ENCODE assay signal across 8 cellular contexts in genomic region chr12:4538207-4539160, GRCh38. TPM values are rescaled to one million over a fixed set of nuclear protein-coding genes. Genes with fewer than 3 reads are reported as not detected.
DNase-seq lines count a peak whose midpoint lies in the region; ATAC-seq and TF ChIP-seq lines count a peak whose summit lies in the region.

Gene RAD51AP1, plus strand, starts transcription at chr12:4538890. Its CDS starts 50 bp downstream, at chr12:4538940.

- peak within 1 kb of the TSS; percentile 89 for H3K9ac ChIP-seq in mucosa of stomach (ENCODE audit: low read length)

- in situ Hi-C loops in Panc1 (cut with HindIII; ENCODE audit: low pct_unique_long_range_greater_than_20kb, low sequenced_read_pairs) = no loop called here

- CTCF ChIA-PET in Panc1 (lab: Charles Lee) = no interaction called here

- H3K4me1 Mint-ChIP-seq in activated T-cell treated with anti-CD3 and anti-CD28 coated beads, Interleukin-2, amount 50 U/mL, for 4 hours (ENCODE audit: low read depth) = peaks cover 31% of the 10 kb centered on the region

- no peaks in the 10 kb centered on the region for H3K9me3 Mint-ChIP-seq in activated T-cell treated with anti-CD3 and anti-CD28 coated beads, Interleukin-2, amount 50 U/mL, for 4 hours

- WGBS in esophagus, 2 donors = 0% methylated on average over 49 of the region's 49 CpGs

- H3K27ac ChIP-seq in Panc1 (ENCODE audit: low read length) (peak within 1 kb of the TSS; percentile 96), esophagus (ENCODE audit: low read depth in 2 of 2, low read length in 1 of 2) (peak within 1 kb of the TSS; percentile 83 to 94)

- intact Hi-C loops in Panc1 (cut with micrococcal nuclease; ENCODE audit: unreplicated experiment) = no loop called here

- peak within 1 kb of the TSS; percentile 95 for H3K4me3 Mint-ChIP-seq in activated T-cell treated with anti-CD3 and anti-CD28 coated beads, Interleukin-2, amount 50 U/mL, for 4 hours

- peak; percentile 93 for DNase-seq in DMS153 treated with DMSO at 0.1 percent for 48 hours (lab: John Stamatoyannopoulos, UW; ENCODE audit: unreplicated experiment)
- DNase-seq in KG1 (lab: John Stamatoyannopoulos, UW) = peak; percentile 87
- peak; percentile 84 for DNase-seq in Panc1 (ENCODE audit: low read depth, low spot score)
- peak; percentile 91 for DNase-seq in activated T-cell treated with anti-CD3 and anti-CD28 coated beads, Interleukin-2, amount 50 U/mL, for 4 hours
- DNase-seq in stimulated activated CD8-positive, alpha-beta memory T cell treated with anti-CD3 and anti-CD28 coated beads, Interleukin-7, amount 100 ng/mL, for 1 hour (ENCODE audit: low read depth in 2 of 2) = peak; percentile 89 to 92

- POLR2A ChIA-PET in Panc1 (lab: Charles Lee) = no interaction called here

- no TSS peak for BruUV-seq in Panc1 (replicated peaks; lab: Mats Ljungman, UMichigan)

- H3K36me3 Mint-ChIP-seq in activated T-cell treated with anti-CD3 and anti-CD28 coated beads, Interleukin-2, amount 50 U/mL, for 4 hours (ENCODE audit: insufficient read depth) = no peaks in the 10 kb centered on the region

- peak within 1 kb of the TSS; percentile 95 to 98 for H3K4me3 ChIP-seq in Panc1 (ENCODE audit: low read depth in 2 of 2, low read length in 2 of 2)
- peak within 1 kb of the TSS; percentile 67 to 99 for H3K4me3 ChIP-seq in esophagus (ENCODE audit: low read depth in 1 of 2, low read length in 2 of 2)
- peak within 1 kb of the TSS; percentile 89 for H3K4me3 ChIP-seq in mucosa of stomach (ENCODE audit: low read length)

- H3K36me3 ChIP-seq in Panc1 (ENCODE audit: control insufficient read depth, insufficient read depth, low read length) = peaks cover 14% of the 10 kb centered on the region
- H3K36me3 ChIP-seq in esophagus (ENCODE audit: control insufficient read depth in 2 of 2, insufficient read depth in 2 of 2, low read length in 1 of 2) = no peaks in the 10 kb centered on the region
- H3K36me3 ChIP-seq in mucosa of stomach (ENCODE audit: control insufficient read depth, insufficient read depth, low read length) = no peaks in the 10 kb centered on the region

- ATAC-seq in GM21723 (IDR thresholded peaks at IDR 0.05; ENCODE audit: unreplicated experiment) = peak; percentile 84
- peak; percentile 100 for ATAC-seq in Panc1
- ATAC-seq in activated T-cell treated with anti-CD3 and anti-CD28 coated beads, Interleukin-2, amount 50 U/mL, for 4 hours = peak; percentile 98 to 99

- peaks cover 11% of the 10 kb centered on the region; the same call in 1 of the 2 replicates for H3K4me1 ChIP-seq in Panc1 (ENCODE audit: control insufficient read depth, insufficient read depth, low read length)
- no peaks in the 10 kb centered on the region for H3K4me1 ChIP-seq in esophagus (ENCODE audit: control insufficient read depth in 2 of 2, insufficient read depth in 2 of 2, low read length in 1 of 2)
- H3K4me1 ChIP-seq in mucosa of stomach (ENCODE audit: control insufficient read depth, insufficient read depth, low read length) = no peaks in the 10 kb centered on the region

- H3K27me3 ChIP-seq in Panc1 (ENCODE audit: control insufficient read depth, insufficient read depth, low read length) (no peaks in the 10 kb centered on the region), esophagus (ENCODE audit: control insufficient read depth in 1 of 2, insufficient read depth in 2 of 2, low read length in 2 of 2) (no peaks in the 10 kb centered on the region), mucosa of stomach (ENCODE audit: control insufficient read depth, insufficient read depth, low read length) (no peaks in the 10 kb centered on the region)

- TF ChIP-seq CTCF in Panc1 (IDR thresholded peaks at IDR 0.05) = no peak

- H3K9me3 ChIP-seq in Panc1 (ENCODE audit: control insufficient read depth, insufficient read depth, low read depth, low read length) (no peaks in the 10 kb centered on the region), esophagus (ENCODE audit: control insufficient read depth in 2 of 2, insufficient read depth in 1 of 2, low read depth in 1 of 2, low read length in 1 of 2) (no peaks in the 10 kb centered on the region), mucosa of stomach (ENCODE audit: control insufficient read depth, low read length) (no peaks in the 10 kb centered on the region)

- H3K27me3 Mint-ChIP-seq in activated T-cell treated with anti-CD3 and anti-CD28 coated beads, Interleukin-2, amount 50 U/mL, for 4 hours (ENCODE audit: low read depth) = no peaks in the 10 kb centered on the region

RNA-seq across cellular contexts. Expression of gene RAD51AP1, which starts in this region (rescaled TPM):
- 18.1 TPM for total RNA-seq in Panc1 (2021; ENCODE audit: unreplicated experiment)
- polyA plus RNA-seq in Panc1 (2012; ENCODE audit: insufficient read length) = 4.3 TPM
- 10 to 100 TPM; 13.2 to 18.3 (median 14.2) TPM for total RNA-seq in activated T-cell treated with anti-CD3 and anti-CD28 coated beads, Interleukin-2, amount 50 U/mL, for 4 hours
- 1 to 10 TPM; 2.6 to 7.0 TPM for polyA plus RNA-seq in esophagus

Comparison
In these comparisons a context has a peak if more than half of its experiments do, and no peak if none do; other contexts are left out.
1. Peak in every context shown above with its lines: DNase-seq, ATAC-seq, H3K4me3 ChIP-seq and H3K27ac ChIP-seq.